Comparison of ENCODE assay signal across 22 cellular contexts in the genomic region with DNA sequence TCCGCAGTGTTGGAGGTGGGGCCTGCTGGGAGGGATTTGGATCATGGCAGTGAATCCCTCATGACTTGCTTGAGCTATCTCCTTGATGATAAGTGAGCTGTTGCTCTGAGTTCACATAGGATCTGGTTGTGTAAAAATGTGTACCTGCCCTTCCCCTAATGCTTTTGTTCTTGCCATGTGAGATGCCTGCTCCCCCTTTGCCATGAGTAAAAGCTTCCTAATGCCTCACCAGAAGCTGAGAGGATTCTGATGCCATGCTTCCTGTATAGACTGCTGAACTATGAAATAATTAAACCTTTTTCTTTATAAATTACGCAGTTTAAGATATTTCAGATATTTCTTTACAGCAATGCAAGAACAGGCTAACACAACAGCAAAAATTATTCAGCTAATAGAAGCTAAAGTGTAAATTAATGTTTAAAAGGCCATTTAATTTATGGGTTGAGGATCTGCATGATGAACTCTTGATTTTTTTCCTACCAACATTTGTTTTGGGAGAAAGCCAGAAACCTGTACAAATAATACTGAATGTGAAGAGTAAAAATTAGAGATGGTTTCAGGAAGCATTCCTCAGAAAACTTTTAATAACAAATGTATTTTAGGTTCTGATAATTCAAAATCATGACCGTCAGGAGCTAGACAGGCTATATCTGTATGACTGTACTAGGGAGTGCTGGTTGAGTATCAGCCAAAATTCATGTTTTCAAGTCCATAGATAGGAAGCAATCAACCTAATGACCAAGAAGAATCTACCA.
"Had no signal": no experiment of that assay in that cellular context is flagged by ENCODE, and none has a peak within 500 bp of the region (broad histone marks: within the 10 kb centered on the region; RNA-seq: fewer than 3 reads in every experiment).

No MANE protein-coding gene starts in this region.

- H3K27ac ChIP-seq: coronary artery, dorsolateral prefrontal cortex, esophagus muscularis mucosa, neutrophil, pancreas, right lobe of liver, thoracic aorta, tibial nerve, upper lobe of left lung had no signal

- H3K4me1 Mint-ChIP-seq: endodermal cell; memory B cell; naive B cell; neural crest cell; stimulated activated naive B cell treated with anti-CD40 and anti-IgM and Interleukin-4, amounts not matched to agents 10 μg/mL and 1 μg/mL and 100 μg/mL, for 72 hours had no signal

- H3K36me3 Mint-ChIP-seq: memory B cell; naive B cell; natural killer cell treated with Interleukin-12 subunit alpha and Interleukin-12 subunit beta and Interleukin-15 and Interleukin-18, amount 100 ng/mL, for 72 hours; stimulated activated naive B cell treated with anti-CD40 and anti-IgM and Interleukin-4, amounts not matched to agents 10 μg/mL and 1 μg/mL and 100 μg/mL, for 72 hours had no signal

- H3K9me3 Mint-ChIP-seq: endodermal cell; memory B cell; naive B cell; neural crest cell; stimulated activated naive B cell treated with anti-CD40 and anti-IgM and Interleukin-4, amounts not matched to agents 10 μg/mL and 1 μg/mL and 100 μg/mL, for 72 hours; stimulated activated naive CD8-positive, alpha-beta T cell treated with anti-CD3 and anti-CD28 coated beads, Interleukin-15, Interleukin-2, amounts not matched to agents 100 ng/mL and 50 ng/mL, for 24 hours had no signal

- H3K27ac Mint-ChIP-seq: endodermal cell; memory B cell; natural killer cell treated with Interleukin-12 subunit alpha and Interleukin-12 subunit beta and Interleukin-15 and Interleukin-18, amount 100 ng/mL, for 72 hours; stimulated activated naive B cell treated with anti-CD40 and anti-IgM and Interleukin-4, amounts not matched to agents 10 μg/mL and 1 μg/mL and 100 μg/mL, for 72 hours; stimulated activated naive CD8-positive, alpha-beta T cell treated with anti-CD3 and anti-CD28 coated beads, Interleukin-15, Interleukin-2, amounts not matched to agents 100 ng/mL and 50 ng/mL, for 24 hours had no signal

- DNase-seq: dorsolateral prefrontal cortex; effector CD8-positive, alpha-beta T cell; endodermal cell; hypothalamus; mucosa of descending colon; naive B cell; pancreas; right lobe of liver; small intestine; stimulated activated CD4-positive, alpha-beta T cell treated with anti-CD3 and anti-CD28 coated beads, Interleukin-15, amount 100 ng/mL, for 24 hours; stimulated activated CD4-positive, alpha-beta T cell treated with anti-CD3 and anti-CD28 coated beads, Interleukin-2, amount 100 ng/mL, for 48 hours; stimulated activated naive B cell treated with anti-CD40 and anti-IgM and Interleukin-4, amounts not matched to agents 10 μg/mL and 1 μg/mL and 100 μg/mL, for 72 hours; upper lobe of left lung had no signal

- H3K4me3 Mint-ChIP-seq: endodermal cell; memory B cell; naive B cell; natural killer cell treated with Interleukin-12 subunit alpha and Interleukin-12 subunit beta and Interleukin-15 and Interleukin-18, amount 100 ng/mL, for 72 hours; neural crest cell; stimulated activated naive B cell treated with anti-CD40 and anti-IgM and Interleukin-4, amounts not matched to agents 10 μg/mL and 1 μg/mL and 100 μg/mL, for 72 hours; stimulated activated naive CD8-positive, alpha-beta T cell treated with anti-CD3 and anti-CD28 coated beads, Interleukin-15, Interleukin-2, amounts not matched to agents 100 ng/mL and 50 ng/mL, for 24 hours had no signal

- H3K27me3 Mint-ChIP-seq: memory B cell; naive B cell; natural killer cell treated with Interleukin-12 subunit alpha and Interleukin-12 subunit beta and Interleukin-15 and Interleukin-18, amount 100 ng/mL, for 72 hours; stimulated activated naive B cell treated with anti-CD40 and anti-IgM and Interleukin-4, amounts not matched to agents 10 μg/mL and 1 μg/mL and 100 μg/mL, for 72 hours; stimulated activated naive CD8-positive, alpha-beta T cell treated with anti-CD3 and anti-CD28 coated beads, Interleukin-15, Interleukin-2, amounts not matched to agents 100 ng/mL and 50 ng/mL, for 24 hours had no signal
